Comparison of ENCODE assay signal across 8 cellular contexts in genomic region chr3:120449701-120450216, GRCh38. TPM values are rescaled to one million over a fixed set of nuclear protein-coding genes. Genes with fewer than 3 reads are reported as not detected.
A peak's percentile ranks its signal among the peaks of the same experiment; 100 is the strongest.
DNase-seq lines count a peak whose midpoint lies in the region; ATAC-seq and TF ChIP-seq lines count a peak whose summit lies in the region.

No MANE protein-coding gene starts in this region.

- WGBS in neuronal stem cell (ENCODE audit: extremely low coverage in 2 of 2, insufficient read length in 2 of 2, insufficient replicate concordance in 1 of 2), 2 donors: no CpG with 5 or more reads among the region's 10 CpGs

- TF ChIP-seq CTCF in Caco-2 (IDR thresholded peaks at IDR 0.05; ENCODE audit: insufficient read depth in 1 of 2, low read depth in 1 of 2, low read length in 1 of 2, severe bottlenecking in 1 of 2, unreplicated experiment in 1 of 2) (no peak), fibroblast of lung (conservative IDR thresholded peaks at IDR 0.05 in 1 of 2, IDR thresholded peaks at IDR 0.05 in 1 of 2; ENCODE audit: low read depth in 1 of 2, low read length in 2 of 2) (no peak)

- no peak overlapping the region for H2BK15ac ChIP-seq in neuronal stem cell (ENCODE audit: low read length)

- H3K4me1 Mint-ChIP-seq in Caco-2 (ENCODE audit: low read depth, unreplicated experiment): no peaks in the 10 kb centered on the region

- H3K36me3 Mint-ChIP-seq in Caco-2 (ENCODE audit: insufficient read depth, unreplicated experiment): peaks cover 8% of the 10 kb centered on the region

- no peaks in the 10 kb centered on the region for H3K9me3 ChIP-seq in Caco-2
- peaks cover 4% of the 10 kb centered on the region; the same call in 1 of the 2 replicates for H3K9me3 ChIP-seq in SJCRH30 (replicated peaks)
- no peaks in the 10 kb centered on the region for H3K9me3 ChIP-seq in fibroblast of lung (ENCODE audit: control insufficient read depth, insufficient read depth, low read depth, low read length)
- peaks cover 0 to 3% of the 10 kb centered on the region in 2 donors for H3K9me3 ChIP-seq in neuronal stem cell (replicated peaks in 1 of 2; ENCODE audit: control insufficient read depth in 2 of 2, insufficient read depth in 1 of 2, low read depth in 1 of 2, low read length in 2 of 2)

- no peaks in the 10 kb centered on the region for H3K4me1 ChIP-seq in Caco-2
- H3K4me1 ChIP-seq in SJCRH30: peaks cover 8% of the 10 kb centered on the region
- peaks cover 14% of the 10 kb centered on the region for H3K4me1 ChIP-seq in fibroblast of lung (ENCODE audit: control insufficient read depth, extremely low read depth, insufficient read depth, low read length)
- peaks cover 16 to 20% of the 10 kb centered on the region in 2 donors for H3K4me1 ChIP-seq in neuronal stem cell (ENCODE audit: control insufficient read depth in 2 of 2, insufficient read depth in 1 of 2, low read depth in 1 of 2, low read length in 2 of 2)

- H3K9ac ChIP-seq in fibroblast of lung (ENCODE audit: insufficient read depth, low read length): peak overlapping the region; percentile 97
- H3K9ac ChIP-seq in neuronal stem cell (ENCODE audit: low read depth, low read length, poor library complexity): no peak overlapping the region

- no peak for DNase-seq in Caco-2
- DNase-seq in SJCRH30: peak in 1 of 2 experiments; percentile 20
- peak; percentile 71 for DNase-seq in fibroblast of lung (ENCODE audit: low read depth in 2 of 2)
- no peak for DNase-seq in neuronal stem cell (ENCODE audit: low spot score)
- no peak for DNase-seq in NCI-H526 treated with DMSO at 0.1 percent for 48 hours (lab: John Stamatoyannopoulos, UW)

- H3K27ac Mint-ChIP-seq in Caco-2 (ENCODE audit: unreplicated experiment): peak overlapping the region; percentile 39

- H3K23ac ChIP-seq in neuronal stem cell (ENCODE audit: low read depth, low read length, poor library complexity): no peak overlapping the region

- no peak overlapping the region for H2AK5ac ChIP-seq in neuronal stem cell (ENCODE audit: low read depth, low read length)

- H2BK120ac ChIP-seq in neuronal stem cell (ENCODE audit: low read depth, low read length): no peak overlapping the region

- H3K4me3 ChIP-seq in Caco-2 (ENCODE audit: low read depth, low read length): peak overlapping the region; percentile 37
- peak overlapping the region; percentile 93 for H3K4me3 ChIP-seq in SJCRH30
- peak overlapping the region; percentile 69 to 93 (median 80) for H3K4me3 ChIP-seq in fibroblast of lung (replicated peaks in 1 of 4; ENCODE audit: control extremely low read depth in 1 of 4, insufficient read depth in 1 of 4, low read depth in 3 of 4, low read length in 4 of 4)
- peak overlapping the region; percentile 66 to 96 for H3K4me3 ChIP-seq in neuronal stem cell (ENCODE audit: low read length in 2 of 2)

- no peaks in the 10 kb centered on the region for H3K36me3 ChIP-seq in Caco-2 (ENCODE audit: control insufficient read depth, insufficient read depth, low read length)
- no peaks in the 10 kb centered on the region; the same call in 1 of the 2 replicates for H3K36me3 ChIP-seq in SJCRH30
- H3K36me3 ChIP-seq in fibroblast of lung (ENCODE audit: control insufficient read depth, insufficient read depth, low read length): peaks cover 2% of the 10 kb centered on the region
- H3K36me3 ChIP-seq in neuronal stem cell (replicated peaks in 1 of 2; ENCODE audit: control insufficient read depth in 2 of 2, insufficient read depth in 2 of 2, low read length in 2 of 2): peaks cover 3% of the 10 kb centered on the region in 2 donors

- CTCF ChIA-PET in Caco-2 (lab: Charles Lee): no interaction called here

- H3K27me3 ChIP-seq in Caco-2 (replicated peaks; ENCODE audit: control insufficient read depth, insufficient read depth, low read length) (no peaks in the 10 kb centered on the region), SJCRH30 (no peaks in the 10 kb centered on the region), fibroblast of lung (ENCODE audit: control insufficient read depth, insufficient read depth, low read length) (no peaks in the 10 kb centered on the region), neuronal stem cell (ENCODE audit: control insufficient read depth in 3 of 3, insufficient read depth in 3 of 3, low read depth in 1 of 3, low read length in 3 of 3) (no peaks in the 10 kb centered on the region)

- H3K4me2 ChIP-seq in fibroblast of lung (ENCODE audit: extremely low read depth, insufficient read depth, low read length) (peak overlapping the region; percentile 98), neuronal stem cell (ENCODE audit: insufficient read depth, low read length, poor library complexity, severe bottlenecking) (peak overlapping the region; percentile 27)

- no peaks in the 10 kb centered on the region for H3K9me3 Mint-ChIP-seq in Caco-2 (ENCODE audit: unreplicated experiment)

- no peak overlapping the region for H4K91ac ChIP-seq in neuronal stem cell (ENCODE audit: low read depth, low read length, poor library complexity)

- H4K8ac ChIP-seq in neuronal stem cell (ENCODE audit: low read depth, low read length): no peak overlapping the region

- ATAC-seq in GM18517 (IDR thresholded peaks at IDR 0.05; ENCODE audit: unreplicated experiment) (no peak), GM21529 (IDR thresholded peaks at IDR 0.05; ENCODE audit: unreplicated experiment) (no peak), HG02885 (IDR thresholded peaks at IDR 0.05; ENCODE audit: poor library complexity, unreplicated experiment) (no peak)

- no peak overlapping the region for H3K4ac ChIP-seq in neuronal stem cell (ENCODE audit: low read length)

- peaks cover 3% of the 10 kb centered on the region for H4K20me1 ChIP-seq in fibroblast of lung (ENCODE audit: control insufficient read depth, extremely low read depth, insufficient read depth, low read length)

- H2AFZ ChIP-seq in fibroblast of lung (ENCODE audit: low read length) (no peak overlapping the region), neuronal stem cell (ENCODE audit: low read length) (peak overlapping the region; percentile 92)

- intact Hi-C loops in Caco-2 (cut with micrococcal nuclease; ENCODE audit: unreplicated experiment): no loop called here

- POLR2A ChIA-PET in Caco-2 (lab: Charles Lee): no interaction called here

- H3K79me2 ChIP-seq in fibroblast of lung (ENCODE audit: control insufficient read depth, insufficient read depth, low read length): peaks cover 58% of the 10 kb centered on the region

- H3K27ac ChIP-seq in SJCRH30 (peak overlapping the region; percentile 52), fibroblast of lung (ENCODE audit: insufficient read depth, low read length) (peak overlapping the region; percentile 92), neuronal stem cell (replicated peaks; ENCODE audit: low read length) (no peak overlapping the region)

- no peak overlapping the region for H2BK5ac ChIP-seq in neuronal stem cell (ENCODE audit: low read length)

- no peak overlapping the region for H2BK12ac ChIP-seq in neuronal stem cell (ENCODE audit: low read length)

- H3K27me3 Mint-ChIP-seq in Caco-2 (ENCODE audit: insufficient read depth, unreplicated experiment): no peaks in the 10 kb centered on the region

- BruUV-seq in Caco-2 (replicated peaks; lab: Mats Ljungman, UMichigan): no TSS peak

- H3K4me3 Mint-ChIP-seq in Caco-2 (ENCODE audit: unreplicated experiment): peak overlapping the region; percentile 67

- H3K18ac ChIP-seq in neuronal stem cell (ENCODE audit: low read length): no peak overlapping the region

- H3K79me1 ChIP-seq in neuronal stem cell (ENCODE audit: low read depth, low read length): peaks cover 4% of the 10 kb centered on the region

- no peak overlapping the region for H3K14ac ChIP-seq in neuronal stem cell (ENCODE audit: low read length)

RNA-seq across cellular contexts. Expression of gene FSTL1, which starts 1.0 kb away (rescaled TPM):
- total RNA-seq in Caco-2 (2022): 1.4 and 2.9 TPM in 2 replicates
- 148 and 164 TPM in 2 replicates for total RNA-seq in SJCRH30 (2014; rRNA removed; shearing (Covaris generic))
- 279 and 309 TPM in 2 replicates for total RNA-seq in fibroblast of lung
- polyA plus RNA-seq in fibroblast of lung: 583 and 1,500 TPM in 2 replicates
- 501 and 1,132 TPM in 2 replicates for polyA plus RNA-seq in fibroblast of lung (2012)
- 681 and 1,171 TPM in 2 replicates for polyA minus RNA-seq in fibroblast of lung (ENCODE audit: low replicate concordance)
- polyA plus RNA-seq in neuronal stem cell (2013, experiment 1 of 2): 246 TPM
- polyA plus RNA-seq in neuronal stem cell (2013, experiment 2 of 2): 254 TPM

Comparison
In these comparisons a context has a peak if more than half of its experiments do, and no peak if none do; other contexts are left out.
1. DNase-seq: peak in fibroblast of lung (2 of 2); none in Caco-2 (0 of 2), neuronal stem cell (single experiment) and NCI-H526 treated with DMSO at 0.1 percent for 48 hours (single experiment).
2. H3K4me3 ChIP-seq: peak in every context shown above with its lines; median percentile 93 in SJCRH30; 81 in neuronal stem cell; 80 in fibroblast of lung; 37 in Caco-2.
3. RNA of gene FSTL1, which starts 1.0 kb away (total RNA-seq): 279 to 309 TPM in fibroblast of lung and 148 to 164 TPM in SJCRH30; 1.4 to 2.9 TPM in Caco-2; every median in the first group is over 10 times any median in the second.